In genomic region chr3:177284383-177284881, GRCh38 we compare ENCODE assay signal across 1 cellular context.
TF ChIP-seq lines count a peak whose summit lies in the region.

No MANE protein-coding gene starts in this region.

TF ChIP-seq in K562, 482 proteins besides CTCF, POLR2A, EP300 and RAD21 (continued from another document and continues in another):
- TF ChIP-seq RB1 (IDR thresholded peaks at IDR 0.05; ENCODE audit: low read depth) = no peak
- TF ChIP-seq SRF (CRISPR knock-in tag; IDR thresholded peaks at IDR 0.05) = 0 out of 4 replicates have a peak, but pooled peaks of 1 of the 2 experiments have one; percentile 50
- no peak for TF ChIP-seq RBFOX2 (IDR thresholded peaks at IDR 0.05; ENCODE audit: low read depth, low read length)
- no peak for TF ChIP-seq FOXJ3 (CRISPR knock-in tag; IDR thresholded peaks at IDR 0.05)
- TF ChIP-seq MAFF (IDR thresholded peaks at IDR 0.05; ENCODE audit: low read length) = no peak
- no peak for TF ChIP-seq BRCA1 (IDR thresholded peaks at IDR 0.05)
- TF ChIP-seq BRCA1 (CRISPR knock-in tag; IDR thresholded peaks at IDR 0.05) = no peak
- no peak for TF ChIP-seq ZNF79 (CRISPR knock-in tag; IDR thresholded peaks at IDR 0.05; ENCODE audit: low read depth)
- no peak for TF ChIP-seq KLF10 (CRISPR knock-in tag; IDR thresholded peaks at IDR 0.05)
- TF ChIP-seq CBX5 (IDR thresholded peaks at IDR 0.05; ENCODE audit: borderline replicate concordance, low read depth) = no peak
- TF ChIP-seq SMAD3 (CRISPR knock-in tag; conservative IDR thresholded peaks at IDR 0.05) = no peak
- TF ChIP-seq ARID2 (IDR thresholded peaks at IDR 0.05) = no peak
- TF ChIP-seq, protein P1, sequence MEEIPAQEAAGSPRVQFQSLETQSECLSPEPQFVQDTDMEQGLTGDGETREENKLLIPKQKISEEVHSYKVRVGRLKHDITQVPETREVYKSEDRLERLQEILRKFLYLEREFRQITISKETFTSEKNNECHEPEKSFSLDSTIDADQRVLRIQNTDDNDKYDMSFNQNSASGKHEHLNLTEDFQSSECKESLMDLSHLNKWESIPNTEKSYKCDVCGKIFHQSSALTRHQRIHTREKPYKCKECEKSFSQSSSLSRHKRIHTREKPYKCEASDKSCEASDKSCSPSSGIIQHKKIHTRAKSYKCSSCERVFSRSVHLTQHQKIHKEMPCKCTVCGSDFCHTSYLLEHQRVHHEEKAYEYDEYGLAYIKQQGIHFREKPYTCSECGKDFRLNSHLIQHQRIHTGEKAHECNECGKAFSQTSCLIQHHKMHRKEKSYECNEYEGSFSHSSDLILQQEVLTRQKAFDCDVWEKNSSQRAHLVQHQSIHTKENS (CRISPR knock-in tag; IDR thresholded peaks at IDR 0.05) = no peak
- no peak for TF ChIP-seq FOS (IDR thresholded peaks at IDR 0.05; ENCODE audit: extremely low read depth, insufficient read length)
- TF ChIP-seq RHOXF2B (CRISPR knock-in tag; conservative IDR thresholded peaks at IDR 0.05) = no peak
- TF ChIP-seq RBM39 (optimal IDR thresholded peaks at IDR 0.05; ENCODE audit: low read depth, low read length) = peak; percentile 48
- TF ChIP-seq CUX1 (CRISPR knock-in tag; IDR thresholded peaks at IDR 0.05) = no peak
- no peak for TF ChIP-seq ZBTB17 (CRISPR knock-in tag; IDR thresholded peaks at IDR 0.05)
- TF ChIP-seq CBFA2T2 (conservative IDR thresholded peaks at IDR 0.05) = peak; percentile 53
- no peak for TF ChIP-seq FOXJ2 (tag; IDR thresholded peaks at IDR 0.05)
- no peak for TF ChIP-seq ZNF3 (CRISPR knock-in tag; IDR thresholded peaks at IDR 0.05)
- TF ChIP-seq CC2D1A (IDR thresholded peaks at IDR 0.05) = peak; percentile 91
- TF ChIP-seq ZC3H4 (CRISPR knock-in tag; IDR thresholded peaks at IDR 0.05; ENCODE audit: borderline replicate concordance) = no peak
- 0 out of 2 replicates have a peak, but pooled peaks have one; percentile 41 for TF ChIP-seq CBX1 (IDR thresholded peaks at IDR 0.05; ENCODE audit: low read depth)
- TF ChIP-seq, protein P2, sequence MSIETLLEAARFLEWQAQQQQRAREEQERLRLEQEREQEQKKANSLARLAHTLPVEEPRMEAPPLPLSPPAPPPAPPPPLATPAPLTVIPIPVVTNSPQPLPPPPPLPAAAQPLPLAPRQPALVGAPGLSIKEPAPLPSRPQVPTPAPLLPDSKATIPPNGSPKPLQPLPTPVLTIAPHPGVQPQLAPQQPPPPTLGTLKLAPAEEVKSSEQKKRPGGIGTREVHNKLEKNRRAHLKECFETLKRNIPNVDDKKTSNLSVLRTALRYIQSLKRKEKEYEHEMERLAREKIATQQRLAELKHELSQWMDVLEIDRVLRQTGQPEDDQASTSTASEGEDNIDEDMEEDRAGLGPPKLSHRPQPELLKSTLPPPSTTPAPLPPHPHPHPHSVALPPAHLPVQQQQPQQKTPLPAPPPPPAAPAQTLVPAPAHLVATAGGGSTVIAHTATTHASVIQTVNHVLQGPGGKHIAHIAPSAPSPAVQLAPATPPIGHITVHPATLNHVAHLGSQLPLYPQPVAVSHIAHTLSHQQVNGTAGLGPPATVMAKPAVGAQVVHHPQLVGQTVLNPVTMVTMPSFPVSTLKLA (conservative IDR thresholded peaks at IDR 0.05) = peak; percentile 59 to 76
- no peak for TF ChIP-seq TFAM (CRISPR knock-in tag; conservative IDR thresholded peaks at IDR 0.05)
- no peak for TF ChIP-seq PHTF2 (CRISPR knock-in tag; IDR thresholded peaks at IDR 0.05)
- TF ChIP-seq PCBP2 (IDR thresholded peaks at IDR 0.05; ENCODE audit: low read depth, low read length, poor library complexity, severe bottlenecking) = no peak
- no peak for TF ChIP-seq KLF6 (CRISPR knock-in tag; IDR thresholded peaks at IDR 0.05; ENCODE audit: borderline replicate concordance)
- TF ChIP-seq GTF3C2 (IDR thresholded peaks at IDR 0.05; ENCODE audit: borderline replicate concordance, extremely low read depth, insufficient read length) = no peak
- TF ChIP-seq, protein P3, sequence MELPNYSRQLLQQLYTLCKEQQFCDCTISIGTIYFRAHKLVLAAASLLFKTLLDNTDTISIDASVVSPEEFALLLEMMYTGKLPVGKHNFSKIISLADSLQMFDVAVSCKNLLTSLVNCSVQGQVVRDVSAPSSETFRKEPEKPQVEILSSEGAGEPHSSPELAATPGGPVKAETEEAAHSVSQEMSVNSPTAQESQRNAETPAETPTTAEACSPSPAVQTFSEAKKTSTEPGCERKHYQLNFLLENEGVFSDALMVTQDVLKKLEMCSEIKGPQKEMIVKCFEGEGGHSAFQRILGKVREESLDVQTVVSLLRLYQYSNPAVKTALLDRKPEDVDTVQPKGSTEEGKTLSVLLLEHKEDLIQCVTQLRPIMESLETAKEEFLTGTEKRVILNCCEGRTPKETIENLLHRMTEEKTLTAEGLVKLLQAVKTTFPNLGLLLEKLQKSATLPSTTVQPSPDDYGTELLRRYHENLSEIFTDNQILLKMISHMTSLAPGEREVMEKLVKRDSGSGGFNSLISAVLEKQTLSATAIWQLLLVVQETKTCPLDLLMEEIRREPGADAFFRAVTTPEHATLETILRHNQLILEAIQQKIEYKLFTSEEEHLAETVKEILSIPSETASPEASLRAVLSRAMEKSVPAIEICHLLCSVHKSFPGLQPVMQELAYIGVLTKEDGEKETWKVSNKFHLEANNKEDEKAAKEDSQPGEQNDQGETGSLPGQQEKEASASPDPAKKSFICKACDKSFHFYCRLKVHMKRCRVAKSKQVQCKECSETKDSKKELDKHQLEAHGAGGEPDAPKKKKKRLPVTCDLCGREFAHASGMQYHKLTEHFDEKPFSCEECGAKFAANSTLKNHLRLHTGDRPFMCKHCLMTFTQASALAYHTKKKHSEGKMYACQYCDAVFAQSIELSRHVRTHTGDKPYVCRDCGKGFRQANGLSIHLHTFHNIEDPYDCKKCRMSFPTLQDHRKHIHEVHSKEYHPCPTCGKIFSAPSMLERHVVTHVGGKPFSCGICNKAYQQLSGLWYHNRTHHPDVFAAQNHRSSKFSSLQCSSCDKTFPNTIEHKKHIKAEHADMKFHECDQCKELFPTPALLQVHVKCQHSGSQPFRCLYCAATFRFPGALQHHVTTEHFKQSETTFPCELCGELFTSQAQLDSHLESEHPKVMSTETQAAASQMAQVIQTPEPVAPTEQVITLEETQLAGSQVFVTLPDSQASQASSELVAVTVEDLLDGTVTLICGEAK (IDR thresholded peaks at IDR 0.05) = peak; percentile 77; the same call in 1 of the 2 replicates
- TF ChIP-seq, protein P3 (CRISPR knock-in tag; IDR thresholded peaks at IDR 0.05) = no peak
- TF ChIP-seq TAF9B (IDR thresholded peaks at IDR 0.05; ENCODE audit: partially characterized antibody) = peak; percentile 20
- TF ChIP-seq DLX4 (CRISPR knock-in tag; IDR thresholded peaks at IDR 0.05) = no peak
- no peak for TF ChIP-seq PREB (CRISPR knock-in tag; IDR thresholded peaks at IDR 0.05)
- TF ChIP-seq RCOR1 (IDR thresholded peaks at IDR 0.05; ENCODE audit: borderline replicate concordance in 1 of 2, low read depth in 2 of 2, low read length in 2 of 2) = peak in 1 of 2 experiments; percentile 85; a peak in 2 of 4 replicates
- no peak for TF ChIP-seq ZNF174 (CRISPR knock-in tag; IDR thresholded peaks at IDR 0.05)
- no peak for TF ChIP-seq SMARCA5 (IDR thresholded peaks at IDR 0.05)
- TF ChIP-seq ZNF324 (CRISPR knock-in tag; IDR thresholded peaks at IDR 0.05) = no peak
- TF ChIP-seq, protein P4, sequence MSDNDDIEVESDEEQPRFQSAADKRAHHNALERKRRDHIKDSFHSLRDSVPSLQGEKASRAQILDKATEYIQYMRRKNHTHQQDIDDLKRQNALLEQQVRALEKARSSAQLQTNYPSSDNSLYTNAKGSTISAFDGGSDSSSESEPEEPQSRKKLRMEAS (CRISPR knock-in tag; IDR thresholded peaks at IDR 0.05) = 0 out of 2 replicates have a peak, but pooled peaks have one; percentile 30
